In genomic region chr1:9993571-9994075, GRCh38 we compare ENCODE assay signal across 26 cellular contexts. TPM values are rescaled to one million over a fixed set of nuclear protein-coding genes. Genes with fewer than 3 reads are reported as not detected.
"Had no signal": no experiment of that assay in that cellular context is flagged by ENCODE, and none has a peak within 500 bp of the region (broad histone marks: within the 10 kb centered on the region; RNA-seq: fewer than 3 reads in every experiment).

No MANE protein-coding gene starts in this region.

- DNase-seq: activated CD4-positive, alpha-beta T cell treated with anti-CD3 and anti-CD28 coated beads for 4 hours; activated CD4-positive, alpha-beta T cell treated with anti-CD3 and anti-CD28 coated beads, Interleukin-2, amount 50 U/mL, for 4 hours; activated CD8-positive, alpha-beta memory T cell treated with anti-CD3 and anti-CD28 coated beads, Interleukin-2, amount 10 ng/mL, durations not matched to agents 7 days and 5 days; activated CD8-positive, alpha-beta T cell treated with anti-CD3 and anti-CD28 coated beads, Interleukin-2, amount 10 ng/mL, durations not matched to agents 7 days and 5 days; activated effector memory CD4-positive, alpha-beta T cell treated with Interleukin-2 at 50 U/mL for 16 hours; activated naive CD4-positive, alpha-beta T cell; activated T-cell treated with anti-CD3 and anti-CD28 coated beads, Interleukin-2, amount 50 U/mL, for 24 hours; amniotic stem cell; MG63; MV-4-11; NCI-H1092 treated with DMSO at 0.1 percent for 48 hours; NCI-H1436; NCI-H1694 treated with DMSO at 0.1 percent for 48 hours; NCI-H2081; NCI-H446; NCI-H524; Peyer's patch; SHP77 treated with DMSO at 0.1 percent for 48 hours had no signal

- H3K4me3 Mint-ChIP-seq: activated CD8-positive, alpha-beta memory T cell treated with anti-CD3 and anti-CD28 coated beads, Interleukin-2, amount 10 ng/mL, durations not matched to agents 7 days and 5 days; activated CD8-positive, alpha-beta T cell treated with anti-CD3 and anti-CD28 coated beads, Interleukin-2, amount 10 ng/mL, durations not matched to agents 7 days and 5 days; activated naive CD4-positive, alpha-beta T cell treated with anti-CD3 and anti-CD28 coated beads, Interleukin-2, amount 50 U/mL, for 24 hours; activated T-cell treated with anti-CD3 and anti-CD28 coated beads, Interleukin-2, amount 50 U/mL, for 24 hours; activated T-helper 1 cell treated with anti-CD3 and anti-CD28 coated beads, Interleukin-12 subunit alpha, Interleukin-12 subunit beta, Interleukin-2, Interleukin-4 antibody, amounts not matched to agents 30 ng/mL and 10 ng/mL and 1 ng/mL, durations not matched to agents 14 hours and 24 hours and 36 hours; T-helper 1 cell treated with Interleukin-12 subunit alpha and Interleukin-12 subunit beta and Interleukin-4 antibody, amounts not matched to agents 30 μg/mL and 1 μg/mL, for 36 hours had no signal

- ATAC-seq: activated CD4-positive, CD25-positive, alpha-beta regulatory T cell treated with anti-CD3 and anti-CD28 coated beads, Interleukin-2, amount 50 U/mL, for 24 hours; activated CD8-positive, alpha-beta memory T cell treated with anti-CD3 and anti-CD28 coated beads, Interleukin-2, amount 10 ng/mL, durations not matched to agents 7 days and 5 days; activated CD8-positive, alpha-beta T cell treated with anti-CD3 and anti-CD28 coated beads, Interleukin-2, amount 10 ng/mL, durations not matched to agents 7 days and 5 days; body of pancreas had no signal

- H3K36me3 ChIP-seq: ascending aorta, MG63, Peyer's patch had no signal

- H3K27me3 ChIP-seq: ascending aorta, MG63 had no signal

- H3K9me3 ChIP-seq: ascending aorta, body of pancreas, MG63, Peyer's patch had no signal

- H3K4me3 ChIP-seq: ascending aorta, body of pancreas, MG63, Peyer's patch had no signal

- H3K27ac ChIP-seq: ascending aorta, Peyer's patch, RWPE1 had no signal

- H3K9me3 Mint-ChIP-seq: activated naive CD4-positive, alpha-beta T cell treated with anti-CD3 and anti-CD28 coated beads, Interleukin-2, amount 50 U/mL, for 24 hours; T-helper 1 cell treated with Interleukin-12 subunit alpha and Interleukin-12 subunit beta and Interleukin-4 antibody, amounts not matched to agents 30 μg/mL and 1 μg/mL, for 36 hours had no signal

- H3K27ac Mint-ChIP-seq: activated CD8-positive, alpha-beta memory T cell treated with anti-CD3 and anti-CD28 coated beads, Interleukin-2, amount 10 ng/mL, durations not matched to agents 7 days and 5 days; activated CD8-positive, alpha-beta T cell treated with anti-CD3 and anti-CD28 coated beads, Interleukin-2, amount 10 ng/mL, durations not matched to agents 7 days and 5 days; activated naive CD4-positive, alpha-beta T cell treated with anti-CD3 and anti-CD28 coated beads, Interleukin-2, amount 50 U/mL, for 24 hours; activated T-cell treated with anti-CD3 and anti-CD28 coated beads, Interleukin-2, amount 50 U/mL, for 24 hours; activated T-helper 1 cell treated with anti-CD3 and anti-CD28 coated beads, Interleukin-12 subunit alpha, Interleukin-12 subunit beta, Interleukin-2, Interleukin-4 antibody, amounts not matched to agents 30 ng/mL and 10 ng/mL and 1 ng/mL, durations not matched to agents 14 hours and 24 hours and 36 hours; T-helper 1 cell treated with Interleukin-12 subunit alpha and Interleukin-12 subunit beta and Interleukin-4 antibody, amounts not matched to agents 30 μg/mL and 1 μg/mL, for 36 hours had no signal

- H3K36me3 Mint-ChIP-seq: activated naive CD4-positive, alpha-beta T cell treated with anti-CD3 and anti-CD28 coated beads, Interleukin-2, amount 50 U/mL, for 24 hours had no signal

RNA-seq across cellular contexts. Expression of gene RBP7, which starts 3.4 kb away (rescaled TPM):
- total RNA-seq: activated CD8-positive, alpha-beta memory T cell treated with anti-CD3 and anti-CD28 coated beads, Interleukin-2, amount 10 ng/mL, durations not matched to agents 7 days and 5 days; activated CD8-positive, alpha-beta T cell treated with anti-CD3 and anti-CD28 coated beads, Interleukin-2, amount 10 ng/mL, durations not matched to agents 7 days and 5 days; activated T-helper 1 cell treated with anti-CD3 and anti-CD28 coated beads, Interleukin-12 subunit alpha, Interleukin-12 subunit beta, Interleukin-2, Interleukin-4 antibody, amounts not matched to agents 30 ng/mL and 10 ng/mL and 1 ng/mL, durations not matched to agents 14 hours and 24 hours and 36 hours; SK-MEL-5 had no signal
